2 cellular contexts compared by ENCODE assay signal in the genomic region with DNA sequence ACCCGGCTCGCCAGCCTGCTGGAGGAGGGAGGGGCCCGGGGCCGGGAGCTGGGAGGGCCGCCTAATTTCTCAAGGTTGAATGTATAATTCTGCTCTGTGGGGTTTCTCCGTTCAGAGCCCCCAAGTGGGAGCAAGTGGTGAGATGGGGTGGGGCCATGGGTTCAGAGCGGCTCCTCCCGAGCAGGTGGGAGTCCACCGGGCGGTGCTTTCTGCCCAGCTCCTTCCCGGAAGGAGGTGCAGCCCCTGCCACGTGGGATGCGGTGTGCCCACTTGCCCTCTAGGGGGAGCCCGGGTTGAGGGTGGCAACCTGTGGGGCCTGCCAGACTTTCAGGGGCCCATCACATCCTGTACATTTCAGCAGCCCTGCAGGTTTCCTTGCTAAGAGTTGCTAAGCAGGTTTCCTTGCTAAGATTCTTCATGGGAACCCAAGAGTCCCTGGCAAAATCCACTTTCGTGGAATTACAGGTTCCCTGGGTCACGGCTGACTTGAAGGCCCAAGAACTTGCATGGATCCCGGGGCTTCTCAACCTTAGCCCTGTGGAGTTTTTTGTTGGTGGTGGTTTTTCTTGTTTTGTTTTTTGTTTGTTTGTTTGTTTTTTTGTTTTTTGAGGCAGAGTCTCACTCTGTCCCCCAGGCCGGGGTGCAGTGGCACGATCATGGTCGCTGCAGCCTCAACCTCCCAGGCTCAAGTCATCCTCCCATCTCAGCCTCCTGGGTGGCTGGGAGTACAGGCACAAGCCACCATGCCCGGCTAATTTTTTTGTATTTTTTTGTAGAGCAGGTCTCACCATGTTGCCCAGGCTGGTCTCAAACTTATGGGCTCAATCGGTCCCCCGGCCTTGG.
A peak's percentile ranks its signal among the peaks of the same experiment; 100 is the strongest.
TF ChIP-seq lines count a peak whose summit lies in the region.

No MANE protein-coding gene starts in this region.

TF ChIP-seq in K562, 482 proteins besides CTCF, POLR2A, EP300 and RAD21 (continued from another document and continues in another):
- TF ChIP-seq, protein P1, sequence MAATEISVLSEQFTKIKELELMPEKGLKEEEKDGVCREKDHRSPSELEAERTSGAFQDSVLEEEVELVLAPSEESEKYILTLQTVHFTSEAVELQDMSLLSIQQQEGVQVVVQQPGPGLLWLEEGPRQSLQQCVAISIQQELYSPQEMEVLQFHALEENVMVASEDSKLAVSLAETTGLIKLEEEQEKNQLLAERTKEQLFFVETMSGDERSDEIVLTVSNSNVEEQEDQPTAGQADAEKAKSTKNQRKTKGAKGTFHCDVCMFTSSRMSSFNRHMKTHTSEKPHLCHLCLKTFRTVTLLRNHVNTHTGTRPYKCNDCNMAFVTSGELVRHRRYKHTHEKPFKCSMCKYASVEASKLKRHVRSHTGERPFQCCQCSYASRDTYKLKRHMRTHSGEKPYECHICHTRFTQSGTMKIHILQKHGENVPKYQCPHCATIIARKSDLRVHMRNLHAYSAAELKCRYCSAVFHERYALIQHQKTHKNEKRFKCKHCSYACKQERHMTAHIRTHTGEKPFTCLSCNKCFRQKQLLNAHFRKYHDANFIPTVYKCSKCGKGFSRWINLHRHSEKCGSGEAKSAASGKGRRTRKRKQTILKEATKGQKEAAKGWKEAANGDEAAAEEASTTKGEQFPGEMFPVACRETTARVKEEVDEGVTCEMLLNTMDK (IDR thresholded peaks at IDR 0.05; ENCODE audit: borderline replicate concordance, insufficient read depth, low read depth, low read length, poor library complexity, severe bottlenecking): peak; percentile 79
- TF ChIP-seq ZNF76 (CRISPR knock-in tag; IDR thresholded peaks at IDR 0.05; ENCODE audit: borderline replicate concordance) (no peak), PHTF2 (CRISPR knock-in tag; IDR thresholded peaks at IDR 0.05) (no peak), ZBED1 (IDR thresholded peaks at IDR 0.05) (no peak), DMBX1 (CRISPR knock-in tag; IDR thresholded peaks at IDR 0.05; ENCODE audit: borderline replicate concordance) (0 out of 2 replicates have a peak, but pooled peaks have one; percentile 36), FOS (IDR thresholded peaks at IDR 0.05; ENCODE audit: extremely low read depth, insufficient read length) (no peak), ILK (tag; IDR thresholded peaks at IDR 0.05; ENCODE audit: borderline replicate concordance, low read depth) (no peak), ZNF717 (CRISPR knock-in tag; IDR thresholded peaks at IDR 0.05) (no peak), ZZZ3 (IDR thresholded peaks at IDR 0.05) (no peak), POU5F1 (IDR thresholded peaks at IDR 0.05; ENCODE audit: borderline replicate concordance, low read depth, low read length, partially characterized antibody) (no peak), ZNF316 (IDR thresholded peaks at IDR 0.05) (no peak), RFX5 (IDR thresholded peaks at IDR 0.05; ENCODE audit: low read depth, low read length) (no peak), HDAC2 (IDR thresholded peaks at IDR 0.05) (no peak), XRCC5 (IDR thresholded peaks at IDR 0.05; ENCODE audit: low read depth, low read length) (peak; percentile 94), TEAD1 (CRISPR knock-in tag; IDR thresholded peaks at IDR 0.05) (0 out of 4 replicates have a peak, but pooled peaks of 1 of the 2 experiments have one; percentile 25), ZNF561 (CRISPR knock-in tag; conservative IDR thresholded peaks at IDR 0.05) (no peak), NELFE (IDR thresholded peaks at IDR 0.05; ENCODE audit: insufficient read depth, insufficient read length) (no peak)
- TF ChIP-seq, protein P2, sequence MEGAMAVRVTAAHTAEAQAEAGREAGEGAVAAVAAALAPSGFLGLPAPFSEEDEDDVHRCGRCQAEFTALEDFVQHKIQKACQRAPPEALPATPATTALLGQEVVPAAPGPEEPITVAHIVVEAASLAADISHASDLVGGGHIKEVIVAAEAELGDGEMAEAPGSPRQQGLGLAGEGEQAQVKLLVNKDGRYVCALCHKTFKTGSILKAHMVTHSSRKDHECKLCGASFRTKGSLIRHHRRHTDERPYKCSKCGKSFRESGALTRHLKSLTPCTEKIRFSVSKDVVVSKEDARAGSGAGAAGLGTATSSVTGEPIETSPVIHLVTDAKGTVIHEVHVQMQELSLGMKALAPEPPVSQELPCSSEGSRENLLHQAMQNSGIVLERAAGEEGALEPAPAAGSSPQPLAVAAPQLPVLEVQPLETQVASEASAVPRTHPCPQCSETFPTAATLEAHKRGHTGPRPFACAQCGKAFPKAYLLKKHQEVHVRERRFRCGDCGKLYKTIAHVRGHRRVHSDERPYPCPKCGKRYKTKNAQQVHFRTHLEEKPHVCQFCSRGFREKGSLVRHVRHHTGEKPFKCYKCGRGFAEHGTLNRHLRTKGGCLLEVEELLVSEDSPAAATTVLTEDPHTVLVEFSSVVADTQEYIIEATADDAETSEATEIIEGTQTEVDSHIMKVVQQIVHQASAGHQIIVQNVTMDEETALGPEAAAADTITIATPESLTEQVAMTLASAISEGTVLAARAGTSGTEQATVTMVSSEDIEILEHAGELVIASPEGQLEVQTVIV (CRISPR knock-in tag; IDR thresholded peaks at IDR 0.05; ENCODE audit: borderline replicate concordance): no peak
- TF ChIP-seq, protein P3, sequence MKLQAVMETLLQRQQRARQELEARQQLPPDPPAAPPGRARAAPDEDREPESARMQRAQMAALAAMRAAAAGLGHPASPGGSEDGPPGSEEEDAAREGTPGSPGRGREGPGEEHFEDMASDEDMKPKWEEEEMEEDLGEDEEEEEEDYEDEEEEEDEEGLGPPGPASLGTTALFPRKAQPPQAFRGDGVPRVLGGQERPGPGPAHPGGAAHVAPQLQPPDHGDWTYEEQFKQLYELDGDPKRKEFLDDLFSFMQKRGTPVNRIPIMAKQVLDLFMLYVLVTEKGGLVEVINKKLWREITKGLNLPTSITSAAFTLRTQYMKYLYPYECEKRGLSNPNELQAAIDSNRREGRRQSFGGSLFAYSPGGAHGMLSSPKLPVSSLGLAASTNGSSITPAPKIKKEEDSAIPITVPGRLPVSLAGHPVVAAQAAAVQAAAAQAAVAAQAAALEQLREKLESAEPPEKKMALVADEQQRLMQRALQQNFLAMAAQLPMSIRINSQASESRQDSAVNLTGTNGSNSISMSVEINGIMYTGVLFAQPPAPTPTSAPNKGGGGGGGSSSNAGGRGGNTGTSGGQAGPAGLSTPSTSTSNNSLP (IDR thresholded peaks at IDR 0.05; ENCODE audit: borderline replicate concordance, low read depth, low read length): no peak
- TF ChIP-seq, protein P4, sequence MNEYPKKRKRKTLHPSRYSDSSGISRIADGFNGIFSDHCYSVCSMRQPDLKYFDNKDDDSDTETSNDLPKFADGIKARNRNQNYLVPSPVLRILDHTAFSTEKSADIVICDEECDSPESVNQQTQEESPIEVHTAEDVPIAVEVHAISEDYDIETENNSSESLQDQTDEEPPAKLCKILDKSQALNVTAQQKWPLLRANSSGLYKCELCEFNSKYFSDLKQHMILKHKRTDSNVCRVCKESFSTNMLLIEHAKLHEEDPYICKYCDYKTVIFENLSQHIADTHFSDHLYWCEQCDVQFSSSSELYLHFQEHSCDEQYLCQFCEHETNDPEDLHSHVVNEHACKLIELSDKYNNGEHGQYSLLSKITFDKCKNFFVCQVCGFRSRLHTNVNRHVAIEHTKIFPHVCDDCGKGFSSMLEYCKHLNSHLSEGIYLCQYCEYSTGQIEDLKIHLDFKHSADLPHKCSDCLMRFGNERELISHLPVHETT (CRISPR knock-in tag; conservative IDR thresholded peaks at IDR 0.05 in 1 of 2, IDR thresholded peaks at IDR 0.05 in 1 of 2): 0 out of 4 replicates have a peak, but pooled peaks of 1 of the 2 experiments have one; percentile 40

TF ChIP-seq in HepG2, 621 proteins besides CTCF, POLR2A, EP300 and RAD21 (continued from another document):
- TF ChIP-seq, protein P3 (IDR thresholded peaks at IDR 0.05; ENCODE audit: low read depth, low read length): no peak
- TF ChIP-seq ZNF83 (CRISPR knock-in tag; IDR thresholded peaks at IDR 0.05; ENCODE audit: borderline replicate concordance): no peak
- TF ChIP-seq ZNF207 (IDR thresholded peaks at IDR 0.05; ENCODE audit: borderline replicate concordance): no peak
- peak; percentile 65; the same call in 1 of the 2 replicates for TF ChIP-seq KDM4B (CRISPR knock-in tag; IDR thresholded peaks at IDR 0.05)
- TF ChIP-seq, protein P5, sequence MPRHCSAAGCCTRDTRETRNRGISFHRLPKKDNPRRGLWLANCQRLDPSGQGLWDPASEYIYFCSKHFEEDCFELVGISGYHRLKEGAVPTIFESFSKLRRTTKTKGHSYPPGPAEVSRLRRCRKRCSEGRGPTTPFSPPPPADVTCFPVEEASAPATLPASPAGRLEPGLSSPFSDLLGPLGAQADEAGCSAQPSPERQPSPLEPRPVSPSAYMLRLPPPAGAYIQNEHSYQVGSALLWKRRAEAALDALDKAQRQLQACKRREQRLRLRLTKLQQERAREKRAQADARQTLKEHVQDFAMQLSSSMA (CRISPR knock-in tag; IDR thresholded peaks at IDR 0.05): no peak
- TF ChIP-seq ZNF564 (CRISPR knock-in tag; IDR thresholded peaks at IDR 0.05): no peak
- TF ChIP-seq, protein P6, sequence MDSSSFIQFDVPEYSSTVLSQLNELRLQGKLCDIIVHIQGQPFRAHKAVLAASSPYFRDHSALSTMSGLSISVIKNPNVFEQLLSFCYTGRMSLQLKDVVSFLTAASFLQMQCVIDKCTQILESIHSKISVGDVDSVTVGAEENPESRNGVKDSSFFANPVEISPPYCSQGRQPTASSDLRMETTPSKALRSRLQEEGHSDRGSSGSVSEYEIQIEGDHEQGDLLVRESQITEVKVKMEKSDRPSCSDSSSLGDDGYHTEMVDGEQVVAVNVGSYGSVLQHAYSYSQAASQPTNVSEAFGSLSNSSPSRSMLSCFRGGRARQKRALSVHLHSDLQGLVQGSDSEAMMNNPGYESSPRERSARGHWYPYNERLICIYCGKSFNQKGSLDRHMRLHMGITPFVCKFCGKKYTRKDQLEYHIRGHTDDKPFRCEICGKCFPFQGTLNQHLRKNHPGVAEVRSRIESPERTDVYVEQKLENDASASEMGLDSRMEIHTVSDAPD (CRISPR knock-in tag; IDR thresholded peaks at IDR 0.05): no peak
- TF ChIP-seq KDM2A (CRISPR knock-in tag; IDR thresholded peaks at IDR 0.05; ENCODE audit: borderline replicate concordance, low read depth): peak; percentile 39; the same call in 1 of the 2 replicates
- no peak for TF ChIP-seq U2AF2 (IDR thresholded peaks at IDR 0.05; ENCODE audit: low read depth, low read length)
- TF ChIP-seq NFYB (CRISPR knock-in tag; IDR thresholded peaks at IDR 0.05): no peak
- no peak for TF ChIP-seq HNF4G (IDR thresholded peaks at IDR 0.05; ENCODE audit: borderline replicate concordance, low read depth, low read length)
- no peak for TF ChIP-seq HNF4G (CRISPR knock-in tag; IDR thresholded peaks at IDR 0.05; ENCODE audit: borderline replicate concordance, low read depth)
- TF ChIP-seq ZFP41 (CRISPR knock-in tag; IDR thresholded peaks at IDR 0.05; ENCODE audit: borderline replicate concordance): no peak
- TF ChIP-seq ZNF367 (CRISPR knock-in tag; IDR thresholded peaks at IDR 0.05; ENCODE audit: borderline replicate concordance): no peak
- no peak for TF ChIP-seq ZNF563 (CRISPR knock-in tag; IDR thresholded peaks at IDR 0.05)
- TF ChIP-seq EHMT2 (IDR thresholded peaks at IDR 0.05; ENCODE audit: borderline replicate concordance, low read depth, low read length): no peak
- TF ChIP-seq, protein P7, sequence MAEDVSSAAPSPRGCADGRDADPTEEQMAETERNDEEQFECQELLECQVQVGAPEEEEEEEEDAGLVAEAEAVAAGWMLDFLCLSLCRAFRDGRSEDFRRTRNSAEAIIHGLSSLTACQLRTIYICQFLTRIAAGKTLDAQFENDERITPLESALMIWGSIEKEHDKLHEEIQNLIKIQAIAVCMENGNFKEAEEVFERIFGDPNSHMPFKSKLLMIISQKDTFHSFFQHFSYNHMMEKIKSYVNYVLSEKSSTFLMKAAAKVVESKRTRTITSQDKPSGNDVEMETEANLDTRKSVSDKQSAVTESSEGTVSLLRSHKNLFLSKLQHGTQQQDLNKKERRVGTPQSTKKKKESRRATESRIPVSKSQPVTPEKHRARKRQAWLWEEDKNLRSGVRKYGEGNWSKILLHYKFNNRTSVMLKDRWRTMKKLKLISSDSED (CRISPR knock-in tag; IDR thresholded peaks at IDR 0.05): no peak
- TF ChIP-seq ZNF644 (CRISPR knock-in tag; IDR thresholded peaks at IDR 0.05; ENCODE audit: low read depth): no peak
- TF ChIP-seq, protein P8, sequence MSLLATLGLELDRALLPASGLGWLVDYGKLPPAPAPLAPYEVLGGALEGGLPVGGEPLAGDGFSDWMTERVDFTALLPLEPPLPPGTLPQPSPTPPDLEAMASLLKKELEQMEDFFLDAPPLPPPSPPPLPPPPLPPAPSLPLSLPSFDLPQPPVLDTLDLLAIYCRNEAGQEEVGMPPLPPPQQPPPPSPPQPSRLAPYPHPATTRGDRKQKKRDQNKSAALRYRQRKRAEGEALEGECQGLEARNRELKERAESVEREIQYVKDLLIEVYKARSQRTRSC (CRISPR knock-in tag; IDR thresholded peaks at IDR 0.05; ENCODE audit: low read depth): no peak
- TF ChIP-seq, protein P9, sequence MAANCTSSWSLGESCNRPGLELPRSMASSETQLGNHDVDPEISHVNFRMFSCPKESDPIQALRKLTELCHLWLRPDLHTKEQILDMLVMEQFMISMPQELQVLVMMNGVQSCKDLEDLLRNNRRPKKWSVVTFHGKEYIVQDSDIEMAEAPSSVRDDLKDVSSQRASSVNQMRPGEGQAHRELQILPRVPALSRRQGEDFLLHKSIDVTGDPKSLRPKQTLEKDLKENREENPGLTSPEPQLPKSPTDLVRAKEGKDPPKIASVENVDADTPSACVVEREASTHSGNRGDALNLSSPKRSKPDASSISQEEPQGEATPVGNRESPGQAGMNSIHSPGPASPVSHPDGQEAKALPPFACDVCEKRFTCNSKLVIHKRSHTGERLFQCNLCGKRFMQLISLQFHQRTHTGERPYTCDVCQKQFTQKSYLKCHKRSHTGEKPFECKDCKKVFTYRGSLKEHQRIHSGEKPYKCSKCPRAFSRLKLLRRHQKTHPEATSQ (CRISPR knock-in tag; IDR thresholded peaks at IDR 0.05; ENCODE audit: borderline replicate concordance): no peak
- peak; percentile 57 for TF ChIP-seq SALL1 (CRISPR knock-in tag; IDR thresholded peaks at IDR 0.05)
- TF ChIP-seq RFXAP (CRISPR knock-in tag; IDR thresholded peaks at IDR 0.05; ENCODE audit: borderline replicate concordance): no peak
- TF ChIP-seq, protein P10, sequence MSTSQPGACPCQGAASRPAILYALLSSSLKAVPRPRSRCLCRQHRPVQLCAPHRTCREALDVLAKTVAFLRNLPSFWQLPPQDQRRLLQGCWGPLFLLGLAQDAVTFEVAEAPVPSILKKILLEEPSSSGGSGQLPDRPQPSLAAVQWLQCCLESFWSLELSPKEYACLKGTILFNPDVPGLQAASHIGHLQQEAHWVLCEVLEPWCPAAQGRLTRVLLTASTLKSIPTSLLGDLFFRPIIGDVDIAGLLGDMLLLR (CRISPR knock-in tag; IDR thresholded peaks at IDR 0.05): no peak
